In genomic region chr22:37546436-37547248, GRCh38 we compare ENCODE assay signal across 1 cellular context.
TF ChIP-seq lines count a peak whose summit lies in the region.

No MANE protein-coding gene starts in this region.

TF ChIP-seq in HepG2, 621 proteins besides CTCF, POLR2A, EP300 and RAD21 (continued from another document and continues in another):
- TF ChIP-seq NFE2L1 (CRISPR knock-in tag; IDR thresholded peaks at IDR 0.05; ENCODE audit: borderline replicate concordance) (no peak), GMEB1 (CRISPR knock-in tag; IDR thresholded peaks at IDR 0.05; ENCODE audit: borderline replicate concordance) (no peak), ATF7-NPFF (CRISPR knock-in tag; IDR thresholded peaks at IDR 0.05; ENCODE audit: low read depth) (no peak), RARA (CRISPR knock-in tag; IDR thresholded peaks at IDR 0.05) (peak; percentile 55; the same call in 1 of the 2 replicates), ZBTB14 (CRISPR knock-in tag; IDR thresholded peaks at IDR 0.05) (no peak), PHF20 (CRISPR knock-in tag; IDR thresholded peaks at IDR 0.05) (no peak), KLF13 (CRISPR knock-in tag; IDR thresholded peaks at IDR 0.05) (no peak), ZIK1 (CRISPR knock-in tag; IDR thresholded peaks at IDR 0.05; ENCODE audit: borderline replicate concordance, low read depth) (no peak), PAX8 (CRISPR knock-in tag; IDR thresholded peaks at IDR 0.05; ENCODE audit: borderline replicate concordance) (no peak), WIZ (CRISPR knock-in tag; IDR thresholded peaks at IDR 0.05) (no peak; the same call in 1 of the 2 replicates), RXRB (CRISPR knock-in tag; IDR thresholded peaks at IDR 0.05; ENCODE audit: borderline replicate concordance) (no peak), ZNF468 (CRISPR knock-in tag; IDR thresholded peaks at IDR 0.05) (no peak), NR0B2 (CRISPR knock-in tag; IDR thresholded peaks at IDR 0.05) (no peak), LCORL (IDR thresholded peaks at IDR 0.05) (no peak), LCORL (CRISPR knock-in tag; IDR thresholded peaks at IDR 0.05) (no peak), ZNF343 (CRISPR knock-in tag; IDR thresholded peaks at IDR 0.05) (no peak), BCL6 (CRISPR knock-in tag; IDR thresholded peaks at IDR 0.05) (no peak), ZNF512B (CRISPR knock-in tag; IDR thresholded peaks at IDR 0.05; ENCODE audit: borderline replicate concordance) (no peak), ONECUT2 (CRISPR knock-in tag; IDR thresholded peaks at IDR 0.05) (no peak), ZNF143 (CRISPR knock-in tag; IDR thresholded peaks at IDR 0.05) (no peak), ADNP (CRISPR knock-in tag; IDR thresholded peaks at IDR 0.05) (no peak; the same call in 1 of the 2 replicates), ZNF562 (CRISPR knock-in tag; IDR thresholded peaks at IDR 0.05; ENCODE audit: borderline replicate concordance) (no peak), XRCC5 (optimal IDR thresholded peaks at IDR 0.05; ENCODE audit: low read length) (no peak), ZNF775 (CRISPR knock-in tag; IDR thresholded peaks at IDR 0.05; ENCODE audit: borderline replicate concordance) (no peak), ZBTB49 (CRISPR knock-in tag; IDR thresholded peaks at IDR 0.05; ENCODE audit: borderline replicate concordance) (no peak), IRF2 (CRISPR knock-in tag; IDR thresholded peaks at IDR 0.05) (no peak), ZNF552 (CRISPR knock-in tag; IDR thresholded peaks at IDR 0.05; ENCODE audit: borderline replicate concordance) (no peak), ZNF709 (CRISPR knock-in tag; IDR thresholded peaks at IDR 0.05) (no peak), ZNF737 (CRISPR knock-in tag; IDR thresholded peaks at IDR 0.05; ENCODE audit: borderline replicate concordance) (no peak), TCF7 (IDR thresholded peaks at IDR 0.05; ENCODE audit: low read depth) (no peak), ZNF274 (CRISPR knock-in tag; IDR thresholded peaks at IDR 0.05) (no peak), FOXA3 (CRISPR knock-in tag; IDR thresholded peaks at IDR 0.05) (no peak; the same call in 1 of the 2 replicates), BRCA1 (CRISPR knock-in tag; IDR thresholded peaks at IDR 0.05) (no peak), CCDC6 (CRISPR knock-in tag; IDR thresholded peaks at IDR 0.05) (no peak), U2AF1 (optimal IDR thresholded peaks at IDR 0.05; ENCODE audit: low read depth, low read length) (no peak), ZNF720 (CRISPR knock-in tag; IDR thresholded peaks at IDR 0.05) (no peak), ZNF335 (CRISPR knock-in tag; IDR thresholded peaks at IDR 0.05) (no peak), RBM39 (IDR thresholded peaks at IDR 0.05; ENCODE audit: low read depth, low read length, poor library complexity, severe bottlenecking) (peak; percentile 11), XBP1 (CRISPR knock-in tag; IDR thresholded peaks at IDR 0.05) (no peak), ZNF234 (CRISPR knock-in tag; conservative IDR thresholded peaks at IDR 0.05) (no peak), PPARG (CRISPR knock-in tag; conservative IDR thresholded peaks at IDR 0.05) (no peak), SMARCC2 (IDR thresholded peaks at IDR 0.05) (no peak), TAF1 (CRISPR knock-in tag; IDR thresholded peaks at IDR 0.05) (peak; percentile 12; the same call in 1 of the 2 replicates), ZNF260 (CRISPR knock-in tag; IDR thresholded peaks at IDR 0.05; ENCODE audit: borderline replicate concordance, low read depth) (no peak), SMYD3 (CRISPR knock-in tag; IDR thresholded peaks at IDR 0.05) (no peak), MTA3 (CRISPR knock-in tag; IDR thresholded peaks at IDR 0.05) (no peak), CC2D1A (CRISPR knock-in tag; IDR thresholded peaks at IDR 0.05) (no peak), MTF1 (CRISPR knock-in tag; IDR thresholded peaks at IDR 0.05) (0 out of 2 replicates have a peak, but pooled peaks have one; percentile 36), ZNF547 (CRISPR knock-in tag; IDR thresholded peaks at IDR 0.05) (no peak), ZNF747 (CRISPR knock-in tag; IDR thresholded peaks at IDR 0.05; ENCODE audit: borderline replicate concordance) (no peak)
- TF ChIP-seq, protein P1, sequence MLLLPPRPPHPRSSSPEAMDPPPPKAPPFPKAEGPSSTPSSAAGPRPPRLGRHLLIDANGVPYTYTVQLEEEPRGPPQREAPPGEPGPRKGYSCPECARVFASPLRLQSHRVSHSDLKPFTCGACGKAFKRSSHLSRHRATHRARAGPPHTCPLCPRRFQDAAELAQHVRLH (CRISPR knock-in tag; IDR thresholded peaks at IDR 0.05; ENCODE audit: borderline replicate concordance, low read depth) = no peak
- TF ChIP-seq, protein P2, sequence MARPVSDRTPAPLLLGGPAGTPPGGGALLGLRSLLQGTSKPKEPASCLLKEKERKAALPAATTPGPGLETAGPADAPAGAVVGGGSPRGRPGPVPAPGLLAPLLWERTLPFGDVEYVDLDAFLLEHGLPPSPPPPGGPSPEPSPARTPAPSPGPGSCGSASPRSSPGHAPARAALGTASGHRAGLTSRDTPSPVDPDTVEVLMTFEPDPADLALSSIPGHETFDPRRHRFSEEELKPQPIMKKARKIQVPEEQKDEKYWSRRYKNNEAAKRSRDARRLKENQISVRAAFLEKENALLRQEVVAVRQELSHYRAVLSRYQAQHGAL (CRISPR knock-in tag; IDR thresholded peaks at IDR 0.05; ENCODE audit: not compliant biosample characterization) = peak; percentile 71
- TF ChIP-seq, protein P3, sequence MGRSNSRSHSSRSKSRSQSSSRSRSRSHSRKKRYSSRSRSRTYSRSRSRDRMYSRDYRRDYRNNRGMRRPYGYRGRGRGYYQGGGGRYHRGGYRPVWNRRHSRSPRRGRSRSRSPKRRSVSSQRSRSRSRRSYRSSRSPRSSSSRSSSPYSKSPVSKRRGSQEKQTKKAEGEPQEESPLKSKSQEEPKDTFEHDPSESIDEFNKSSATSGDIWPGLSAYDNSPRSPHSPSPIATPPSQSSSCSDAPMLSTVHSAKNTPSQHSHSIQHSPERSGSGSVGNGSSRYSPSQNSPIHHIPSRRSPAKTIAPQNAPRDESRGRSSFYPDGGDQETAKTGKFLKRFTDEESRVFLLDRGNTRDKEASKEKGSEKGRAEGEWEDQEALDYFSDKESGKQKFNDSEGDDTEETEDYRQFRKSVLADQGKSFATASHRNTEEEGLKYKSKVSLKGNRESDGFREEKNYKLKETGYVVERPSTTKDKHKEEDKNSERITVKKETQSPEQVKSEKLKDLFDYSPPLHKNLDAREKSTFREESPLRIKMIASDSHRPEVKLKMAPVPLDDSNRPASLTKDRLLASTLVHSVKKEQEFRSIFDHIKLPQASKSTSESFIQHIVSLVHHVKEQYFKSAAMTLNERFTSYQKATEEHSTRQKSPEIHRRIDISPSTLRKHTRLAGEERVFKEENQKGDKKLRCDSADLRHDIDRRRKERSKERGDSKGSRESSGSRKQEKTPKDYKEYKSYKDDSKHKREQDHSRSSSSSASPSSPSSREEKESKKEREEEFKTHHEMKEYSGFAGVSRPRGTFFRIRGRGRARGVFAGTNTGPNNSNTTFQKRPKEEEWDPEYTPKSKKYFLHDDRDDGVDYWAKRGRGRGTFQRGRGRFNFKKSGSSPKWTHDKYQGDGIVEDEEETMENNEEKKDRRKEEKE (IDR thresholded peaks at IDR 0.05) = no peak
- TF ChIP-seq, protein P4, sequence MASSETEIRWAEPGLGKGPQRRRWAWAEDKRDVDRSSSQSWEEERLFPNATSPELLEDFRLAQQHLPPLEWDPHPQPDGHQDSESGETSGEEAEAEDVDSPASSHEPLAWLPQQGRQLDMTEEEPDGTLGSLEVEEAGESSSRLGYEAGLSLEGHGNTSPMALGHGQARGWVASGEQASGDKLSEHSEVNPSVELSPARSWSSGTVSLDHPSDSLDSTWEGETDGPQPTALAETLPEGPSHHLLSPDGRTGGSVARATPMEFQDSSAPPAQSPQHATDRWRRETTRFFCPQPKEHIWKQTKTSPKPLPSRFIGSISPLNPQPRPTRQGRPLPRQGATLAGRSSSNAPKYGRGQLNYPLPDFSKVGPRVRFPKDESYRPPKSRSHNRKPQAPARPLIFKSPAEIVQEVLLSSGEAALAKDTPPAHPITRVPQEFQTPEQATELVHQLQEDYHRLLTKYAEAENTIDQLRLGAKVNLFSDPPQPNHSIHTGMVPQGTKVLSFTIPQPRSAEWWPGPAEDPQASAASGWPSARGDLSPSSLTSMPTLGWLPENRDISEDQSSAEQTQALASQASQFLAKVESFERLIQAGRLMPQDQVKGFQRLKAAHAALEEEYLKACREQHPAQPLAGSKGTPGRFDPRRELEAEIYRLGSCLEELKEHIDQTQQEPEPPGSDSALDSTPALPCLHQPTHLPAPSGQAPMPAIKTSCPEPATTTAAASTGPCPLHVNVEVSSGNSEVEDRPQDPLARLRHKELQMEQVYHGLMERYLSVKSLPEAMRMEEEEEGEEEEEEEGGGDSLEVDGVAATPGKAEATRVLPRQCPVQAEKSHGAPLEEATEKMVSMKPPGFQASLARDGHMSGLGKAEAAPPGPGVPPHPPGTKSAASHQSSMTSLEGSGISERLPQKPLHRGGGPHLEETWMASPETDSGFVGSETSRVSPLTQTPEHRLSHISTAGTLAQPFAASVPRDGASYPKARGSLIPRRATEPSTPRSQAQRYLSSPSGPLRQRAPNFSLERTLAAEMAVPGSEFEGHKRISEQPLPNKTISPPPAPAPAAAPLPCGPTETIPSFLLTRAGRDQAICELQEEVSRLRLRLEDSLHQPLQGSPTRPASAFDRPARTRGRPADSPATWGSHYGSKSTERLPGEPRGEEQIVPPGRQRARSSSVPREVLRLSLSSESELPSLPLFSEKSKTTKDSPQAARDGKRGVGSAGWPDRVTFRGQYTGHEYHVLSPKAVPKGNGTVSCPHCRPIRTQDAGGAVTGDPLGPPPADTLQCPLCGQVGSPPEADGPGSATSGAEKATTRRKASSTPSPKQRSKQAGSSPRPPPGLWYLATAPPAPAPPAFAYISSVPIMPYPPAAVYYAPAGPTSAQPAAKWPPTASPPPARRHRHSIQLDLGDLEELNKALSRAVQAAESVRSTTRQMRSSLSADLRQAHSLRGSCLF (CRISPR knock-in tag; IDR thresholded peaks at IDR 0.05; ENCODE audit: borderline replicate concordance) = no peak
- TF ChIP-seq, protein P5, sequence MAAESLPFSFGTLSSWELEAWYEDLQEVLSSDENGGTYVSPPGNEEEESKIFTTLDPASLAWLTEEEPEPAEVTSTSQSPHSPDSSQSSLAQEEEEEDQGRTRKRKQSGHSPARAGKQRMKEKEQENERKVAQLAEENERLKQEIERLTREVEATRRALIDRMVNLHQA (CRISPR knock-in tag; IDR thresholded peaks at IDR 0.05) = no peak
